ENCODE assay signal across 25 cellular contexts in genomic region chr5:76672242-76672641, GRCh38. TPM values are rescaled to one million over a fixed set of nuclear protein-coding genes. Genes with fewer than 3 reads are reported as not detected.
DNase-seq lines count a peak whose midpoint lies in the region; ATAC-seq and TF ChIP-seq lines count a peak whose summit lies in the region.
"Had no signal": no experiment of that assay in that cellular context is flagged by ENCODE, and none has a peak within 500 bp of the region (broad histone marks: within the 10 kb centered on the region; RNA-seq: fewer than 3 reads in every experiment).

No MANE protein-coding gene starts in this region.

- WGBS in IMR-90 (ENCODE audit: extremely low coverage in 2 of 2, insufficient read length in 1 of 2), 2 experiments = no CpG with 5 or more reads among the region's 2 CpGs
- WGBS in body of pancreas, 2 donors = 68 to 71% methylated on average over 2 of the region's 2 CpGs

- H3K9me1 ChIP-seq in IMR-90 (ENCODE audit: insufficient read depth, low read length) = peaks cover 5% of the 10 kb centered on the region; the same call in 1 of the 2 replicates

- peak overlapping the region; percentile 71; the same call in 1 of the 2 replicates for H3K4ac ChIP-seq in IMR-90 (ENCODE audit: low read depth, low read length)

- in situ Hi-C loops in IMR-90 (cut with MboI; ENCODE audit: low sequenced_read_pairs) = no loop called here

- no peak for TF ChIP-seq RAD21 in IMR-90 (IDR thresholded peaks at IDR 0.05; ENCODE audit: low read length)

- no peaks in the 10 kb centered on the region for H3K27me3 Mint-ChIP-seq in T-helper 17 cell
- H3K27me3 Mint-ChIP-seq: CD4-positive, alpha-beta memory T cell; CD4-positive, CD25-positive, alpha-beta regulatory T cell; CD8-positive, alpha-beta memory T cell had no signal

- peak overlapping the region; percentile 41; the same call in 1 of the 2 replicates for H3K23ac ChIP-seq in IMR-90 (ENCODE audit: low read depth, low read length)

- peak overlapping the region; percentile 23; the same call in 1 of the 2 replicates for H4K91ac ChIP-seq in IMR-90 (ENCODE audit: insufficient read depth, low read depth, low read length)

- ATAC-seq in IMR-90 (ENCODE audit: low read depth) (peak; percentile 86), T-helper 17 cell (no peak), omental fat pad (ENCODE audit: low FRiP score) (no peak), body of pancreas (no peak), HG02759 (IDR thresholded peaks at IDR 0.05; ENCODE audit: unreplicated experiment) (no peak)
- ATAC-seq: GM12878 had no signal

- TF ChIP-seq CTCF in IMR-90 (conservative IDR thresholded peaks at IDR 0.05; ENCODE audit: low read depth, low read length) (no peak), neutrophil (IDR thresholded peaks at IDR 0.05) (no peak), omental fat pad (IDR thresholded peaks at IDR 0.05) (no peak), body of pancreas (IDR thresholded peaks at IDR 0.05) (no peak)

- peak overlapping the region; percentile 69 for H2BK5ac ChIP-seq in IMR-90 (ENCODE audit: low read depth, low read length, poor library complexity, severe bottlenecking)

- peak overlapping the region; percentile 93 for H4K5ac ChIP-seq in IMR-90 (ENCODE audit: low read depth, low read length)

- no peaks in the 10 kb centered on the region for H4K20me1 ChIP-seq in IMR-90 (ENCODE audit: insufficient read depth, low read length)
- H4K20me1 ChIP-seq: BLaER1 had no signal

- no peak for TF ChIP-seq POLR2A in IMR-90 (IDR thresholded peaks at IDR 0.05; ENCODE audit: low read depth, low read length)
- TF ChIP-seq POLR2A in body of pancreas (IDR thresholded peaks at IDR 0.05) = no peak

- no peak overlapping the region for H2AK5ac ChIP-seq in IMR-90 (ENCODE audit: low read depth, low read length)

- peak overlapping the region; percentile 88 for H2BK120ac ChIP-seq in IMR-90 (ENCODE audit: low read depth, low read length)

- H4K8ac ChIP-seq in IMR-90 (ENCODE audit: low read depth in 2 of 2, low read length in 2 of 2) = peak overlapping the region; percentile 40 to 61; a peak in 2 of 4 replicates

- DNase-seq in IMR-90 = peak; percentile 49
- no peak for DNase-seq in T-helper 17 cell
- no peak for DNase-seq in omental fat pad (ENCODE audit: low spot score)
- DNase-seq in hypothalamus (lab: John Stamatoyannopoulos, UW) = no peak
- no peak for DNase-seq in body of pancreas
- DNase-seq: 8988T; ACHN; BE2C; C1 segment of cervical spinal cord; CD4-positive, alpha-beta memory T cell; CD4-positive, CD25-positive, alpha-beta regulatory T cell; CD8-positive, alpha-beta memory T cell; COR-L47; DMS 273 treated with DMSO at 0.1 percent for 48 hours; DMS153; DMS53; DMS79; DND-41; EL; GF-D8 had no signal

- peak overlapping the region; percentile 71 for H3K18ac ChIP-seq in IMR-90 (ENCODE audit: low read depth, low read length)

- no peak overlapping the region for H2BK15ac ChIP-seq in IMR-90 (ENCODE audit: low read depth, low read length)

- no peak overlapping the region for H3K4me3 Mint-ChIP-seq in T-helper 17 cell
- H3K4me3 Mint-ChIP-seq: CD14-positive monocyte; CD4-positive, alpha-beta memory T cell; CD4-positive, CD25-positive, alpha-beta regulatory T cell; CD8-positive, alpha-beta memory T cell had no signal

- H3K4me3 ChIP-seq in IMR-90 (ENCODE audit: insufficient read depth, low read depth, low read length) (no peak overlapping the region), neutrophil (ENCODE audit: low read depth in 1 of 2, low read length in 1 of 2) (no peak overlapping the region), body of pancreas (no peak overlapping the region)
- H3K4me3 ChIP-seq: BLaER1, GM12878 had no signal

- H3K14ac ChIP-seq in IMR-90 (replicated peaks; ENCODE audit: low read depth, low read length) = 0 out of 2 replicates have a peak overlapping the region, but pooled peaks have one; percentile 68

- peak overlapping the region; percentile 88 for H2BK20ac ChIP-seq in IMR-90 (ENCODE audit: low read depth, low read length)

- CTCF ChIA-PET in IMR-90 (lab: Yijun Ruan, JAX) = no interaction called here

- H3K36me3 ChIP-seq in IMR-90 (ENCODE audit: control insufficient read depth, insufficient read depth, low read length) = no peaks in the 10 kb centered on the region
- peaks cover 74% of the 10 kb centered on the region for H3K36me3 ChIP-seq in neutrophil
- peaks cover 4 to 20% of the 10 kb centered on the region in 2 donors for H3K36me3 ChIP-seq in body of pancreas (replicated peaks in 1 of 2; ENCODE audit: insufficient read depth in 1 of 2, low read depth in 2 of 2)
- H3K36me3 ChIP-seq: BE2C had no signal

- intact Hi-C loops in IMR-90 (cut with micrococcal nuclease) (no loop called here), body of pancreas (cut with DNase I) (no loop called here)

- H3K36me3 Mint-ChIP-seq in T-helper 17 cell (ENCODE audit: low read depth) = peaks cover 20% of the 10 kb centered on the region

- POLR2A ChIA-PET in IMR-90 (lab: Charles Lee; ENCODE audit: unreplicated experiment) = no interaction called here

- no peaks in the 10 kb centered on the region for H3K9me3 ChIP-seq in IMR-90 (ENCODE audit: control insufficient read depth, insufficient read depth, low read length)
- no peaks in the 10 kb centered on the region for H3K9me3 ChIP-seq in T-helper 17 cell (ENCODE audit: control insufficient read depth, low read length, poor library complexity, severe bottlenecking)
- no peaks in the 10 kb centered on the region for H3K9me3 ChIP-seq in neutrophil
- H3K9me3 ChIP-seq in body of pancreas = no peaks in the 10 kb centered on the region
- H3K9me3 ChIP-seq: BE2C, BLaER1 had no signal

- peaks cover 7% of the 10 kb centered on the region for H3K4me1 ChIP-seq in IMR-90 (ENCODE audit: control insufficient read depth, insufficient read depth, low read length)
- peaks cover 18 to 20% of the 10 kb centered on the region in 2 experiments for H3K4me1 ChIP-seq in neutrophil (ENCODE audit: control insufficient read depth in 1 of 2, insufficient read depth in 1 of 2, low read depth in 1 of 2, low read length in 1 of 2)
- no peaks in the 10 kb centered on the region for H3K4me1 ChIP-seq in body of pancreas
- H3K4me1 ChIP-seq: BE2C, BLaER1 had no signal

- no peaks in the 10 kb centered on the region for H3K79me1 ChIP-seq in IMR-90 (ENCODE audit: low read depth in 1 of 2, low read length in 2 of 2)

- dilution Hi-C loops in IMR-90 (cut with HindIII; ENCODE audit: low sequenced_read_pairs, unreplicated experiment) = no loop called here

- BruUV-seq in IMR-90 (replicated peaks; lab: Mats Ljungman, UMichigan) = no TSS peak

- peaks cover 3% of the 10 kb centered on the region for H3K4me1 Mint-ChIP-seq in T-helper 17 cell
- H3K4me1 Mint-ChIP-seq: CD14-positive monocyte; CD4-positive, alpha-beta memory T cell; CD8-positive, alpha-beta memory T cell had no signal

- H2AK9ac ChIP-seq in IMR-90 (replicated peaks; ENCODE audit: low read depth, low read length, poor library complexity) = no peak overlapping the region

- H2AFZ ChIP-seq in IMR-90 (replicated peaks; ENCODE audit: low read length, poor library complexity) = no peak overlapping the region

- no peak overlapping the region for H3K56ac ChIP-seq in IMR-90 (ENCODE audit: extremely low read depth, insufficient read depth, low read length)

- peak overlapping the region; percentile 14 for H3K27ac Mint-ChIP-seq in T-helper 17 cell

- peak overlapping the region; percentile 17; the same call in 1 of the 2 replicates for H3K27ac ChIP-seq in IMR-90 (ENCODE audit: insufficient read depth, low read length)
- H3K27ac ChIP-seq in neutrophil = peak overlapping the region; percentile 73
- H3K27ac ChIP-seq in body of pancreas = no peak overlapping the region
- H3K27ac ChIP-seq: BLaER1 had no signal

- H3K27me3 ChIP-seq in IMR-90 (ENCODE audit: control insufficient read depth, insufficient read depth, low read length) (no peaks in the 10 kb centered on the region), neutrophil (no peaks in the 10 kb centered on the region), body of pancreas (no peaks in the 10 kb centered on the region)
- H3K27me3 ChIP-seq: BLaER1 had no signal

- H3K9ac ChIP-seq in IMR-90 (ENCODE audit: low read depth, low read length) = no peak overlapping the region
- H3K9ac ChIP-seq: BLaER1 had no signal

- H3K4me2 ChIP-seq in IMR-90 (ENCODE audit: low read depth, low read length) = peak overlapping the region; percentile 58; the same call in 1 of the 2 replicates
- H3K4me2 ChIP-seq: BLaER1 had no signal

TF ChIP-seq in IMR-90, 13 proteins besides CTCF, POLR2A, EP300 and RAD21:
- TF ChIP-seq MAFK (IDR thresholded peaks at IDR 0.05; ENCODE audit: low read depth, low read length) (no peak), SMC3 (IDR thresholded peaks at IDR 0.05; ENCODE audit: low read depth, low read length) (no peak), MXI1 (IDR thresholded peaks at IDR 0.05; ENCODE audit: borderline replicate concordance, low read depth, low read length) (no peak), FOS (IDR thresholded peaks at IDR 0.05; ENCODE audit: low read depth, low read length) (no peak), RCOR1 (IDR thresholded peaks at IDR 0.05; ENCODE audit: insufficient replicate concordance, low read length) (no peak), MAZ (IDR thresholded peaks at IDR 0.05; ENCODE audit: borderline replicate concordance, low read depth, low read length) (no peak), CEBPB (IDR thresholded peaks at IDR 0.05; ENCODE audit: low read depth, low read length) (no peak)

RNA-seq across cellular contexts. Expression of gene F2R, which starts 43.7 kb away (rescaled TPM):
- total RNA-seq in IMR-90 (2012; rRNA removed) (85.7 and 96.7 TPM in 2 replicates), T-helper 17 cell (10 to 100 TPM in 1 of 2 donors, 1 to 10 TPM in 1; 3.6 to 20.4 TPM), omental fat pad (10 to 100 TPM in 2 of 4 donors, 1 to 10 TPM in 2; 5.8 to 11.3 (median 9.5) TPM), body of pancreas (10 to 100 TPM in 1 of 2 donors, 1 to 10 TPM in 1; 2.3 to 13.0 TPM)
- polyA plus RNA-seq in IMR-90 (2012; rRNA removed) = 135 and 147 TPM in 2 replicates
- polyA plus RNA-seq in IMR-90 (2012; cell fraction: cytosol; rRNA removed) = 76.8 and 100 TPM in 2 replicates
- 17.8 and 49.6 TPM in 2 replicates for polyA plus RNA-seq in IMR-90 (2012; cell fraction: nucleus; rRNA removed; ENCODE audit: low replicate concordance)

RNA-seq across cellular contexts. Expression of gene F2RL2, which starts 49.0 kb away (rescaled TPM):
- total RNA-seq in IMR-90 (2012; rRNA removed) = 18.1 and 21.7 TPM in 2 replicates
- polyA plus RNA-seq in IMR-90 (2012; rRNA removed) = 30.9 and 32.8 TPM in 2 replicates
- polyA plus RNA-seq in IMR-90 (2012; cell fraction: cytosol; rRNA removed) = 15.5 and 22.9 TPM in 2 replicates
- 5.8 and 23.9 TPM in 2 replicates for polyA plus RNA-seq in IMR-90 (2012; cell fraction: nucleus; rRNA removed; ENCODE audit: low replicate concordance)
- total RNA-seq in T-helper 17 cell = not detected
- under 1 TPM in 2 of 4 donors, not detected in 2; 0.28 to 0.63 TPM for total RNA-seq in omental fat pad
- total RNA-seq in body of pancreas = under 1 TPM in 1 of 2 donors, not detected in 1; 0.78 TPM
- total RNA-seq: CD4-positive, alpha-beta memory T cell; CD4-positive, CD25-positive, alpha-beta regulatory T cell; GM12878 had no signal

Comparison
In these comparisons a context has a peak if more than half of its experiments do, and no peak if none do; other contexts are left out.
1. H3K27ac ChIP-seq: peak in IMR-90 (single experiment) and neutrophil (single experiment); none in body of pancreas (0 of 4).
2. RNA of gene F2RL2, which starts 49.0 kb away (total RNA-seq): 18.1 to 21.7 TPM in IMR-90; 0.78 TPM in body of pancreas, 0.28 to 0.63 TPM in omental fat pad and not detected in T-helper 17 cell; every median in the first group is over 10 times any median in the second.